In genomic region chr16:2124694-2125444, GRCh38 we compare ENCODE assay signal across 8 cellular contexts. TPM values are rescaled to one million over a fixed set of nuclear protein-coding genes. Genes with fewer than 3 reads are reported as not detected.
A peak's percentile ranks its signal among the peaks of the same experiment; 100 is the strongest.
DNase-seq lines count a peak whose midpoint lies in the region; TF ChIP-seq lines count a peak whose summit lies in the region.
"Not testable (repeated sequence)": the region's sequence is repeated elsewhere in the genome, so short reads cannot be mapped to it uniquely, and the experiment has no call there.

No MANE protein-coding gene starts in this region.

- intact Hi-C loops in adrenal gland (cut with DNase I), result not testable (repeated sequence)

- WGBS in adrenal gland, 4 donors, result 31 to 51% (median 41%) methylated on average over 5 to 37 of the region's 37 CpGs
- WGBS in endodermal cell (ENCODE audit: insufficient coverage in 1 of 2, insufficient read length in 1 of 2), 2 experiments, result 18 to 52% methylated on average over 6 to 35 of the region's 37 CpGs

- not testable (repeated sequence) for H3K4me1 Mint-ChIP-seq in endodermal cell

- not testable (repeated sequence) for H3K9me3 Mint-ChIP-seq in endodermal cell

- H3K36me3 ChIP-seq in adrenal gland (replicated peaks in 1 of 2); endodermal cell (ENCODE audit: control insufficient read depth, insufficient read depth, low read length); right atrium auricular region; muscle layer of colon (ENCODE audit: insufficient read depth, low read length); skeletal muscle satellite cell (ENCODE audit: insufficient read depth, low read length): not testable (repeated sequence)

- peak overlapping the region in 1 of 4 donors; percentile 30 for H3K4me3 ChIP-seq in adrenal gland
- H3K4me3 ChIP-seq in endodermal cell (ENCODE audit: low read length), result not testable (repeated sequence)
- H3K4me3 ChIP-seq in right atrium auricular region, result peak overlapping the region; percentile 22 to 41
- H3K4me3 ChIP-seq in muscle layer of colon (ENCODE audit: low read depth in 1 of 2, low read length in 2 of 2), result peak overlapping the region; percentile 26 to 50
- peak overlapping the region; percentile 17 for H3K4me3 ChIP-seq in skeletal muscle satellite cell (ENCODE audit: low read length)

- peaks cover 0 to 33% of the 10 kb centered on the region in 2 donors for H3K4me1 ChIP-seq in adrenal gland (replicated peaks in 1 of 2)
- not testable (repeated sequence) for H3K4me1 ChIP-seq in endodermal cell (ENCODE audit: control insufficient read depth, insufficient read depth, low read length)
- H3K4me1 ChIP-seq in right atrium auricular region, result peaks cover 0 to 70% of the 10 kb centered on the region in 2 donors
- H3K4me1 ChIP-seq in muscle layer of colon (ENCODE audit: insufficient read depth, low read length), result peaks cover 33% of the 10 kb centered on the region
- peaks cover 68% of the 10 kb centered on the region for H3K4me1 ChIP-seq in skeletal muscle satellite cell (ENCODE audit: control insufficient read depth, insufficient read depth, low read length)

- peak overlapping the region; percentile 63 for H3K4me2 ChIP-seq in skeletal muscle satellite cell (ENCODE audit: low read length)

- not testable (repeated sequence) for H3K9ac ChIP-seq in endodermal cell (ENCODE audit: extremely low read depth, low read length, poor library complexity, severe bottlenecking)
- H3K9ac ChIP-seq in muscle layer of colon (ENCODE audit: low read length) (peak overlapping the region; percentile 49), skeletal muscle satellite cell (ENCODE audit: low read depth, low read length) (peak overlapping the region; percentile 80)

- not testable (repeated sequence) for TF ChIP-seq CTCF in adrenal gland (IDR thresholded peaks at IDR 0.05); endodermal cell (conservative IDR thresholded peaks at IDR 0.05); right atrium auricular region (IDR thresholded peaks at IDR 0.05)

- H3K9me3 ChIP-seq in adrenal gland (replicated peaks in 1 of 3); endodermal cell (ENCODE audit: control insufficient read depth, low read length); right atrium auricular region; muscle layer of colon (ENCODE audit: low read length); skeletal muscle satellite cell (replicated peaks; ENCODE audit: low read length): not testable (repeated sequence)

- peak overlapping the region; percentile 88 for H3K27ac Mint-ChIP-seq in endodermal cell

- H3K27me3 ChIP-seq in adrenal gland; endodermal cell (ENCODE audit: control insufficient read depth, insufficient read depth, low read length, poor library complexity, severe bottlenecking); right atrium auricular region; muscle layer of colon (ENCODE audit: control insufficient read depth in 1 of 2, insufficient read depth in 2 of 2, low read length in 2 of 2); skeletal muscle satellite cell (ENCODE audit: control insufficient read depth, insufficient read depth, low read length): not testable (repeated sequence)

- H3K4me3 Mint-ChIP-seq in endodermal cell, result peak overlapping the region; percentile 12

- peak overlapping the region in 4 of 5 donors; percentile 38 to 92 (median 70) for H3K27ac ChIP-seq in adrenal gland
- H3K27ac ChIP-seq in endodermal cell (ENCODE audit: low read depth, low read length), result peak overlapping the region; percentile 84
- peak overlapping the region; percentile 94 to 95 for H3K27ac ChIP-seq in right atrium auricular region
- H3K27ac ChIP-seq in muscle layer of colon (ENCODE audit: low read depth, low read length), result peak overlapping the region; percentile 66

- H3K27me3 Mint-ChIP-seq in endodermal cell (ENCODE audit: insufficient read depth), result not testable (repeated sequence)

- DNase-seq in A172 (ENCODE audit: low spot score) (peak; percentile 84), GM03348 (ENCODE audit: low spot score) (peak; percentile 51), NCI-H2196 (lab: John Stamatoyannopoulos, UW; ENCODE audit: unreplicated experiment) (peak; percentile 37), adrenal gland (peak in 3 of 7 donors; percentile 46 to 88 (median 48)), endodermal cell (peak; percentile 79), right atrium auricular region (ENCODE audit: low spot score) (peak; percentile 86)

- not testable (repeated sequence) for H3K36me3 Mint-ChIP-seq in endodermal cell (ENCODE audit: low read depth)

- not testable (repeated sequence) for TF ChIP-seq POLR2A in adrenal gland (IDR thresholded peaks at IDR 0.05)

RNA-seq across cellular contexts. Expression of gene PKD1, which starts 10.8 kb away (rescaled TPM):
- total RNA-seq in A172 (2014; rRNA removed; shearing (Covaris generic)), result 46.4 and 71.1 TPM in 2 replicates
- 100 to 1,000 TPM in 5 of 8 donors, 10 to 100 TPM in 3; 43.5 to 145 (median 104) TPM for total RNA-seq in adrenal gland
- 100 to 1,000 TPM in 2 of 3 donors, 1 to 10 TPM in 1; 9.2 to 359 (median 104) TPM for polyA plus RNA-seq in adrenal gland
- 100 to 1,000 TPM; 104 to 110 TPM for total RNA-seq in endodermal cell
- 71.3 TPM for polyA plus RNA-seq in endodermal cell (2013, experiment 1 of 2)
- polyA plus RNA-seq in endodermal cell (2013, experiment 2 of 2), result 71.3 TPM
- 100 to 1,000 TPM; 218 to 276 TPM for total RNA-seq in right atrium auricular region
- total RNA-seq in skeletal muscle satellite cell (2012; rRNA removed), result 90.8 and 110 TPM in 2 replicates

RNA-seq across cellular contexts. Expression of gene RAB26, which starts 23.6 kb away (rescaled TPM):
- total RNA-seq in A172 (2014; rRNA removed; shearing (Covaris generic)), result not detected in 2 replicates
- 1 to 10 TPM in 6 of 8 donors, not detected in 2; 1.0 to 4.1 (median 1.8) TPM for total RNA-seq in adrenal gland
- 10 to 100 TPM in 1 of 3 donors, 1 to 10 TPM in 1, under 1 TPM in 1; 0.46 to 23.1 (median 6.7) TPM for polyA plus RNA-seq in adrenal gland
- total RNA-seq in endodermal cell, result 1 to 10 TPM; 3.2 to 4.9 TPM
- 5.8 TPM for polyA plus RNA-seq in endodermal cell (2013, experiment 1 of 2)
- 4.6 TPM for polyA plus RNA-seq in endodermal cell (2013, experiment 2 of 2)
- total RNA-seq in right atrium auricular region, result 1 to 10 TPM in 1 of 2 donors, under 1 TPM in 1; 0.31 to 1.4 TPM
- 0.66 TPM in 1 of 2 replicates, not detected in the other for total RNA-seq in skeletal muscle satellite cell (2012; rRNA removed)

RNA-seq across cellular contexts. Expression of gene TRAF7, which starts 30.7 kb away (rescaled TPM):
- 97.7 and 107 TPM in 2 replicates for total RNA-seq in A172 (2014; rRNA removed; shearing (Covaris generic))
- total RNA-seq in adrenal gland, result 100 to 1,000 TPM in 1 of 8 donors, 10 to 100 TPM in 7; 28.4 to 129 (median 60.5) TPM
- polyA plus RNA-seq in adrenal gland, result 10 to 100 TPM; 21.0 to 47.8 (median 43.8) TPM
- total RNA-seq in endodermal cell, result 100 to 1,000 TPM; 108 to 110 TPM
- 54.6 TPM for polyA plus RNA-seq in endodermal cell (2013, experiment 1 of 2)
- polyA plus RNA-seq in endodermal cell (2013, experiment 2 of 2), result 52.1 TPM
- 10 to 100 TPM; 16.1 to 27.0 TPM for total RNA-seq in right atrium auricular region
- 55.3 and 64.7 TPM in 2 replicates for total RNA-seq in skeletal muscle satellite cell (2012; rRNA removed)
